25 cellular contexts compared by ENCODE assay signal in genomic region chr10:112382539-112383235, GRCh38. TPM values are rescaled to one million over a fixed set of nuclear protein-coding genes. Genes with fewer than 3 reads are reported as not detected.
A peak's percentile ranks its signal among the peaks of the same experiment; 100 is the strongest.
DNase-seq lines count a peak whose midpoint lies in the region; ATAC-seq, FAIRE-seq and TF ChIP-seq lines count a peak whose summit lies in the region.
"Had no signal": no experiment of that assay in that cellular context is flagged by ENCODE, and none has a peak within 500 bp of the region (broad histone marks: within the 10 kb centered on the region; RNA-seq: fewer than 3 reads in every experiment).

No MANE protein-coding gene starts in this region.

- H3K4me3 ChIP-seq in HepG2 (replicated peaks in 1 of 3; ENCODE audit: insufficient read depth in 1 of 3, low read depth in 2 of 3, low read length in 3 of 3) (0 out of 6 replicates have a peak overlapping the region, but pooled peaks of 1 of the 3 experiments have one; percentile 6), smooth muscle cell (no peak overlapping the region), dorsolateral prefrontal cortex (no peak overlapping the region)
- no peak overlapping the region for H3K4me3 ChIP-seq in effector memory CD4-positive, alpha-beta T cell (ENCODE audit: insufficient read depth, low read depth, low read length, poor library complexity, severe bottlenecking)
- H3K4me3 ChIP-seq: BLaER1, esophagus muscularis mucosa, heart right ventricle, lung, mucosa of descending colon, tibial artery had no signal

- intact Hi-C loops in Calu3 (cut with micrococcal nuclease; ENCODE audit: unreplicated experiment) (no loop called here), HepG2 (cut with micrococcal nuclease; ENCODE audit: unreplicated experiment) (loop anchor here (1.0 kb wide), 1 partner anchor 12 kb away; no protein-coding TSS in a partner anchor), dorsolateral prefrontal cortex (cut with DNase I) (no loop called here)

- DNase-seq in Calu3 (no peak), T-cell (no peak), HepG2 (ENCODE audit: low spot score) (no peak), smooth muscle cell (lab: John Stamatoyannopoulos, UW; ENCODE audit: unreplicated experiment) (no peak), A172 (ENCODE audit: low spot score) (no peak), dorsolateral prefrontal cortex (no peak)
- no peak for DNase-seq in effector memory CD4-positive, alpha-beta T cell
- DNase-seq: activated CD4-positive, alpha-beta T cell treated with anti-CD3 and anti-CD28 coated beads, Interleukin-2, amount 50 U/mL, for 1 hour; activated naive CD4-positive, alpha-beta T cell treated with anti-CD3 and anti-CD28 coated beads, Interleukin-2, amount 50 U/mL, for 16 hours; aorta; foreskin keratinocyte; heart right ventricle; MV-4-11; posterior cingulate gyrus; SHP77; tibial artery; WERI-Rb-1 had no signal

- H2AFZ ChIP-seq in HepG2 (ENCODE audit: low read length) (no peak overlapping the region), smooth muscle cell (ENCODE audit: low read depth) (no peak overlapping the region)

- H3F3A ChIP-seq in smooth muscle cell (ENCODE audit: low read depth), result no peaks in the 10 kb centered on the region

- H3K79me2 ChIP-seq in HepG2 (ENCODE audit: insufficient read depth, low read length), result peaks cover 68% of the 10 kb centered on the region
- H3K79me2 ChIP-seq in smooth muscle cell (ENCODE audit: low read depth), result no peaks in the 10 kb centered on the region

- H3K27ac ChIP-seq in HepG2 (ENCODE audit: extremely low read length, insufficient read depth, low read length), result peak overlapping the region; percentile 65
- no peak overlapping the region for H3K27ac ChIP-seq in smooth muscle cell (ENCODE audit: low read depth)
- H3K27ac ChIP-seq in effector memory CD4-positive, alpha-beta T cell (ENCODE audit: insufficient read depth, low read length, poor library complexity, severe bottlenecking), result no peak overlapping the region
- no peak overlapping the region for H3K27ac ChIP-seq in dorsolateral prefrontal cortex
- H3K27ac ChIP-seq: BLaER1, esophagus muscularis mucosa, foreskin keratinocyte, heart right ventricle, tibial artery, WERI-Rb-1 had no signal

- TF ChIP-seq POLR2A in HepG2 (IDR thresholded peaks at IDR 0.05; ENCODE audit: insufficient read depth in 1 of 2, low read depth in 2 of 2, low read length in 2 of 2), result no peak

- H4K20me1 ChIP-seq in HepG2 (ENCODE audit: insufficient read depth, low read length), result no peaks in the 10 kb centered on the region
- H4K20me1 ChIP-seq in smooth muscle cell (ENCODE audit: low read depth), result no peaks in the 10 kb centered on the region

- H3K36me3 Mint-ChIP-seq in Calu3 (ENCODE audit: insufficient read depth, unreplicated experiment) (peaks cover 21% of the 10 kb centered on the region), T-cell (peaks cover 38% of the 10 kb centered on the region)

- WGBS in HepG2 (ENCODE audit: low lambda C conversion rate), result 77% methylated on average over 9 of the region's 9 CpGs
- 83% methylated on average over 9 of the region's 9 CpGs for WGBS in smooth muscle cell (ENCODE audit: low lambda C conversion rate)

- TF ChIP-seq EP300 in HepG2 (IDR thresholded peaks at IDR 0.05; ENCODE audit: low read depth in 2 of 2, low read length in 2 of 2), result no peak
- no peak for TF ChIP-seq EP300 in HepG2 (CRISPR knock-in tag; IDR thresholded peaks at IDR 0.05; ENCODE audit: borderline replicate concordance)

- no peaks in the 10 kb centered on the region for H3K9me3 ChIP-seq in HepG2 (ENCODE audit: low read length)
- no peaks in the 10 kb centered on the region for H3K9me3 ChIP-seq in smooth muscle cell (replicated peaks; ENCODE audit: low read depth)
- no peaks in the 10 kb centered on the region for H3K9me3 ChIP-seq in effector memory CD4-positive, alpha-beta T cell (ENCODE audit: control insufficient read depth, low read length)
- H3K9me3 ChIP-seq: BLaER1, esophagus muscularis mucosa, heart right ventricle, mucosa of descending colon, tibial artery had no signal

- H3K27me3 ChIP-seq in HepG2 (ENCODE audit: control insufficient read depth in 1 of 2, insufficient read depth in 2 of 2, low read length in 2 of 2), result no peaks in the 10 kb centered on the region
- H3K27me3 ChIP-seq in smooth muscle cell (ENCODE audit: low read depth), result no peaks in the 10 kb centered on the region
- H3K27me3 ChIP-seq in effector memory CD4-positive, alpha-beta T cell (replicated peaks; ENCODE audit: control insufficient read depth, insufficient read depth, low read length, poor library complexity, severe bottlenecking), result no peaks in the 10 kb centered on the region
- peaks cover 0 to 7% (median 0%) of the 10 kb centered on the region in 45 donors for H3K27me3 ChIP-seq in dorsolateral prefrontal cortex
- H3K27me3 ChIP-seq: BLaER1, esophagus muscularis mucosa, foreskin keratinocyte, heart right ventricle, tibial artery had no signal

- H3K27ac Mint-ChIP-seq in Calu3 (ENCODE audit: unreplicated experiment) (peak overlapping the region; percentile 30), T-cell (peak overlapping the region; percentile 17 to 31)
- H3K27ac Mint-ChIP-seq: stimulated activated naive CD8-positive, alpha-beta T cell treated with anti-CD3 and anti-CD28 coated beads, Interleukin-15, amount 100 ng/mL, for 72 hours had no signal

- no peak for FAIRE-seq in HepG2 (lab: Jason Lieb, UNC)
- FAIRE-seq: colon, D721Med had no signal

- ATAC-seq in T-cell (replicated peaks in 1 of 4) (no peak), HepG2 (no peak)

- H3K4me1 ChIP-seq in HepG2 (ENCODE audit: insufficient read depth, low read length) (peaks cover 100% of the 10 kb centered on the region), smooth muscle cell (ENCODE audit: low read depth) (peaks cover 8% of the 10 kb centered on the region)
- H3K4me1 ChIP-seq in effector memory CD4-positive, alpha-beta T cell (ENCODE audit: control insufficient read depth, insufficient read depth, low read length, poor library complexity, severe bottlenecking), result peaks cover 9% of the 10 kb centered on the region
- H3K4me1 ChIP-seq: foreskin keratinocyte, tibial artery had no signal

- H3K9me3 Mint-ChIP-seq in Calu3 (ENCODE audit: low read depth, unreplicated experiment) (no peaks in the 10 kb centered on the region), T-cell (no peaks in the 10 kb centered on the region)
- H3K9me3 Mint-ChIP-seq: stimulated activated naive CD8-positive, alpha-beta T cell treated with anti-CD3 and anti-CD28 coated beads, Interleukin-15, amount 100 ng/mL, for 72 hours had no signal

- CTCF ChIA-PET in Calu3 (lab: Charles Lee), result interaction anchor here (0.8 kb wide), 1 partner anchor 8 kb away, joined by 3 read pairs; no protein-coding TSS in a partner anchor
- CTCF ChIA-PET in T-cell (lab: Charles Lee), result interaction anchor here (0.5 to 0.6 kb wide), 2 partner anchors 21 to 88 kb away, joined by 3 to 9 read pairs; no protein-coding TSS in a partner anchor
- CTCF ChIA-PET in HepG2 (lab: Yijun Ruan, JAX; ENCODE audit: low intra/inter-chr PET ratio, low total read pairs), result no interaction called here

- no peak overlapping the region for H3K4me3 Mint-ChIP-seq in Calu3 (ENCODE audit: low read depth, unreplicated experiment)
- H3K4me3 Mint-ChIP-seq in T-cell, result no peak overlapping the region

- in situ Hi-C loops in HepG2 (cut with HindIII; ENCODE audit: extremely low pct_ligation_motif_present, low pct_unique_long_range_greater_than_20kb), result no loop called here

- H3K4me2 ChIP-seq in HepG2 (ENCODE audit: low read depth, low read length) (peak overlapping the region; percentile 50; the same call in 1 of the 2 replicates), smooth muscle cell (peak overlapping the region; percentile 69)
- H3K4me2 ChIP-seq: BLaER1 had no signal

- TF ChIP-seq CTCF in Calu3 (IDR thresholded peaks at IDR 0.05; ENCODE audit: unreplicated experiment), result no peak
- no peak for TF ChIP-seq CTCF in HepG2 (CRISPR knock-in tag; IDR thresholded peaks at IDR 0.05)
- no peak for TF ChIP-seq CTCF in smooth muscle cell (IDR thresholded peaks at IDR 0.05; ENCODE audit: borderline replicate concordance, insufficient read depth, poor library complexity, severe bottlenecking)
- TF ChIP-seq CTCF in dorsolateral prefrontal cortex (IDR thresholded peaks at IDR 0.05 in 54 of 56, conservative IDR thresholded peaks at IDR 0.05 in 2 of 56; ENCODE audit: low read depth in 1 of 56, partially characterized antibody in 56 of 56), result no peak

- POLR2A ChIA-PET in T-cell (lab: Charles Lee), result no interaction called here
- POLR2A ChIA-PET in HepG2 (lab: Yijun Ruan, JAX), result interaction anchor here (0.8 to 7.6 kb wide), 9 partner anchors 8 to 122 kb away, joined by 3 to 72 read pairs (median 4); partner anchors contain the start of gene ACSL5

- H3K36me3 ChIP-seq in HepG2 (replicated peaks in 1 of 2; ENCODE audit: control insufficient read depth in 1 of 2, insufficient read depth in 2 of 2, low read length in 2 of 2) (peaks cover 0 to 2% of the 10 kb centered on the region in 2 experiments; a peak in 3 of 5 replicates), smooth muscle cell (ENCODE audit: low read depth) (no peaks in the 10 kb centered on the region)
- H3K36me3 ChIP-seq in effector memory CD4-positive, alpha-beta T cell (ENCODE audit: control insufficient read depth, insufficient read depth, low read length), result no peaks in the 10 kb centered on the region
- H3K36me3 ChIP-seq: esophagus muscularis mucosa, tibial artery, WERI-Rb-1 had no signal

- TF ChIP-seq RAD21 in HepG2 (CRISPR knock-in tag; IDR thresholded peaks at IDR 0.05), result no peak

- H3K9ac ChIP-seq in HepG2 (ENCODE audit: insufficient read depth, low read depth, low read length), result no peak overlapping the region
- H3K9ac ChIP-seq in smooth muscle cell (ENCODE audit: low read depth), result no peak overlapping the region
- H3K9ac ChIP-seq: BLaER1 had no signal

- no TSS peak for BruUV-seq in Calu3 (replicated peaks; lab: Mats Ljungman, UMichigan)
- BruUV-seq in HepG2 (replicated peaks; lab: Mats Ljungman, UMichigan), result no TSS peak

- peaks cover 70% of the 10 kb centered on the region for H3K4me1 Mint-ChIP-seq in Calu3 (ENCODE audit: low read depth, unreplicated experiment)
- peaks cover 87 to 90% (median 89%) of the 10 kb centered on the region in 3 donors for H3K4me1 Mint-ChIP-seq in T-cell

- H3K27me3 Mint-ChIP-seq in Calu3 (ENCODE audit: unreplicated experiment), result no peaks in the 10 kb centered on the region
- no peaks in the 10 kb centered on the region for H3K27me3 Mint-ChIP-seq in T-cell
- H3K27me3 Mint-ChIP-seq: stimulated activated naive CD8-positive, alpha-beta T cell treated with anti-CD3 and anti-CD28 coated beads, Interleukin-15, amount 100 ng/mL, for 72 hours had no signal

RNA-seq across cellular contexts. Expression of gene ACSL5, which starts 8.8 kb away (rescaled TPM):
- total RNA-seq in Calu3 (2022) (35.3 and 59.2 TPM in 2 replicates), T-cell (10 to 100 TPM; 36.0 to 48.9 (median 39.9) TPM), HepG2 (2016; rRNA removed; fragmentation: Illumina TruSeq; extraction: Trizol) (32.7 and 56.4 TPM in 2 replicates), smooth muscle cell (not detected in 2 replicates), dorsolateral prefrontal cortex (10 to 100 TPM in 55 of 120 experiments, 1 to 10 TPM in 65; 3.2 to 25.6 (median 9.6) TPM)
- total RNA-seq in HepG2 (2016; cell fraction: cytosol; rRNA removed; fragmentation: Illumina TruSeq; extraction: Trizol; ENCODE audit: low read depth), result 7.5 and 7.6 TPM in 2 replicates
- total RNA-seq in HepG2 (2016; cell fraction: insoluble cytoplasmic fraction; rRNA removed; fragmentation: Illumina TruSeq; extraction: Trizol), result 31.4 and 60.5 TPM in 2 replicates
- total RNA-seq in HepG2 (2016; cell fraction: membrane; rRNA removed; fragmentation: Illumina TruSeq; extraction: Trizol), result 11.4 and 13.4 TPM in 2 replicates
- 67.4 and 69.7 TPM in 2 replicates for total RNA-seq in HepG2 (2016; cell fraction: nucleus; rRNA removed; fragmentation: Illumina TruSeq; extraction: Trizol)
- polyA plus RNA-seq in HepG2 (2011; rRNA removed) (72.1 and 82.5 TPM in 2 replicates), smooth muscle cell (0.61 TPM in 1 of 2 replicates, not detected in the other)
- polyA plus RNA-seq in HepG2 (2011; cell fraction: cytosol; rRNA removed), result 46.4 and 61.1 TPM in 2 replicates
- polyA plus RNA-seq in HepG2 (2011; cell fraction: nucleus; rRNA removed), result 118 and 139 TPM in 2 replicates
- polyA plus RNA-seq in HepG2 (2012), result 67.2 and 80.7 TPM in 2 replicates
- 3.7 and 4.3 TPM in 2 replicates for polyA plus RNA-seq in HepG2 (2016; cell fraction: cytosol; fragmentation: Illumina TruSeq; extraction: Trizol; ENCODE audit: low read depth)
- 26.4 and 27.5 TPM in 2 replicates for polyA plus RNA-seq in HepG2 (2016; cell fraction: insoluble cytoplasmic fraction; fragmentation: Illumina TruSeq; extraction: Trizol; ENCODE audit: low read depth)
- polyA plus RNA-seq in HepG2 (2016; cell fraction: membrane; fragmentation: Illumina TruSeq; extraction: Trizol; ENCODE audit: low read depth), result 6.5 TPM in 2 replicates
- polyA plus RNA-seq in HepG2 (2016; cell fraction: nucleus; fragmentation: Illumina TruSeq; extraction: Trizol; ENCODE audit: insufficient read depth, low read depth), result 88.2 and 99.1 TPM in 2 replicates
- polyA minus RNA-seq in HepG2 (2011; rRNA and poly(A)+ RNA removed; ENCODE audit: low replicate concordance), result 45.1 and 203 TPM in 2 replicates
- polyA minus RNA-seq in HepG2 (2011; cell fraction: cytosol; rRNA and poly(A)+ RNA removed), result 54.1 and 66.6 TPM in 2 replicates
- 68.9 and 74.5 TPM in 2 replicates for polyA minus RNA-seq in HepG2 (2011; cell fraction: nucleus; rRNA and poly(A)+ RNA removed)
- 0.91 and 0.96 TPM in 2 replicates for total RNA-seq in A172 (2014; rRNA removed; shearing (Covaris generic))
- total RNA-seq: foreskin keratinocyte, NCI-H460 had no signal
- polyA plus RNA-seq: foreskin keratinocyte had no signal
